Comparison of ENCODE assay signal across 36 cellular contexts in the genomic region with DNA sequence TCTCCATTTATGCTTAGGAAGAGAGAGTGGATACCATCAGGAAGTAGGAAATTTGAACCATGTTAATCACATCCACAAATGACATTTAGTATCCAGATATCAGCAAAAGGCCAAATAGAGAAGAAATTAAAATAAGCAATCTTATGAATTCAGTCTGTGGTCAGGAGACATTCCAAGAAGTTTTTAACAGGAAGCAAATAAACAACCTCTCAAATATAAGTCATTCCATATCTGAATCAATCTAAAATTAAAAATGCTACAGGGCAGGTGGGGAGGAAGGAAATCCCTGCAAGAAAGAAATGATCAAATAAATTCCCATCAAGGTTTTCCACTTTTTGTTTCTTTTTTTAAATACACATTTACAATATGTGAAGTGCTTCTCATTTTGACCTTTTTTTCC.
"Had no signal": no experiment of that assay in that cellular context is flagged by ENCODE, and none has a peak within 500 bp of the region (broad histone marks: within the 10 kb centered on the region; RNA-seq: fewer than 3 reads in every experiment).

No MANE protein-coding gene starts in this region.

- H3K27ac ChIP-seq: KMS-11 had no signal

- H3K4me3 ChIP-seq: MG63 had no signal

- H3K9ac ChIP-seq: KMS-11 had no signal

- H3K27me3 ChIP-seq: MG63 had no signal

- H3K4me2 ChIP-seq: KMS-11 had no signal

- DNase-seq: Karpas-422, Kasumi-1, KBM-7, KG1, MG63, MM.1S, MV-4-11, NCI-H1048, NCI-H1092, NCI-H1092 treated with DMSO at 0.1 percent for 48 hours, NCI-H1105, NCI-H1105 treated with DMSO at 0.1 percent for 48 hours, NCI-H1417, NCI-H1417 treated with DMSO at 0.1 percent for 48 hours, NCI-H1436, NCI-H1436 treated with DMSO at 0.1 percent for 48 hours, NCI-H146, NCI-H1694, NCI-H1694 treated with DMSO at 0.1 percent for 48 hours, NCI-H187, NCI-H187 treated with DMSO at 0.1 percent for 48 hours, NCI-H1930, NCI-H2029, NCI-H2029 treated with DMSO at 0.1 percent for 48 hours, NCI-H2081, NCI-H2081 treated with DMSO at 0.1 percent for 48 hours, NCI-H2107, NCI-H2171, NCI-H2171 treated with DMSO at 0.1 percent for 48 hours, NCI-H2227 treated with DMSO at 0.1 percent for 48 hours, NCI-H226, NCI-H345, NCI-H446, NCI-H446 treated with DMSO at 0.1 percent for 48 hours, NCI-H510A had no signal

- H3K9me3 ChIP-seq: MG63 had no signal

- H3K36me3 ChIP-seq: MG63 had no signal
